ENCODE assay signal across 23 cellular contexts in genomic region chr4:184422378-184422777, GRCh38. TPM values are rescaled to one million over a fixed set of nuclear protein-coding genes. Genes with fewer than 3 reads are reported as not detected.
A peak's percentile ranks its signal among the peaks of the same experiment; 100 is the strongest.
DNase-seq lines count a peak whose midpoint lies in the region; ATAC-seq and TF ChIP-seq lines count a peak whose summit lies in the region.
"Had no signal": no experiment of that assay in that cellular context is flagged by ENCODE, and none has a peak within 500 bp of the region (broad histone marks: within the 10 kb centered on the region; RNA-seq: fewer than 3 reads in every experiment).

No MANE protein-coding gene starts in this region.

- peak overlapping the region; percentile 53 for H3K4me2 ChIP-seq in OCI-LY3 (ENCODE audit: low read length)

- H3K9ac ChIP-seq in OCI-LY3 (ENCODE audit: low read length): no peak overlapping the region

- no peaks in the 10 kb centered on the region for H3K27me3 ChIP-seq in OCI-LY3 (ENCODE audit: low read depth, low read length)
- H3K27me3 ChIP-seq: ascending aorta, dorsolateral prefrontal cortex, heart left ventricle, MG63, pancreas had no signal

- H3K79me2 ChIP-seq in OCI-LY3 (ENCODE audit: low read length): peaks cover 51% of the 10 kb centered on the region

- peaks cover 5% of the 10 kb centered on the region for H3K9me3 Mint-ChIP-seq in activated T-cell treated with anti-CD3 and anti-CD28 coated beads, Interleukin-2, amount 50 U/mL, for 24 hours
- no peaks in the 10 kb centered on the region for H3K9me3 Mint-ChIP-seq in central memory CD8-positive, alpha-beta T cell
- H3K9me3 Mint-ChIP-seq in stimulated activated effector memory CD8-positive, alpha-beta T cell treated with anti-CD3 and anti-CD28 coated beads, Interleukin-12 subunit alpha, Interleukin-12 subunit beta, amount 100 ng/mL, for 72 hours: peaks cover 3% of the 10 kb centered on the region
- peaks cover 8% of the 10 kb centered on the region for H3K9me3 Mint-ChIP-seq in chondrocyte (ENCODE audit: low read depth)

- H3K4me3 Mint-ChIP-seq in activated T-cell treated with anti-CD3 and anti-CD28 coated beads, Interleukin-2, amount 50 U/mL, for 24 hours: no peak overlapping the region
- H3K4me3 Mint-ChIP-seq in central memory CD8-positive, alpha-beta T cell: peak overlapping the region; percentile 72
- H3K4me3 Mint-ChIP-seq in stimulated activated effector memory CD8-positive, alpha-beta T cell treated with anti-CD3 and anti-CD28 coated beads, Interleukin-12 subunit alpha, Interleukin-12 subunit beta, amount 100 ng/mL, for 72 hours: peak overlapping the region; percentile 65
- H3K4me3 Mint-ChIP-seq in chondrocyte (ENCODE audit: unreplicated experiment): no peak overlapping the region

- peaks cover 3% of the 10 kb centered on the region; the same call in 1 of the 2 replicates for H4K20me1 ChIP-seq in OCI-LY3 (ENCODE audit: insufficient read depth, low read length)

- DNase-seq in activated T-cell treated with anti-CD3 and anti-CD28 coated beads, Interleukin-2, amount 50 U/mL, for 24 hours: no peak
- DNase-seq in activated T-cell treated with anti-CD3 and anti-CD28 coated beads, Interleukin-2, amount 50 U/mL, for 48 hours: no peak
- no peak for DNase-seq in central memory CD8-positive, alpha-beta T cell (ENCODE audit: low spot score in 2 of 2)
- DNase-seq in stimulated activated effector memory CD8-positive, alpha-beta T cell treated with anti-CD3 and anti-CD28 coated beads, Interleukin-12 subunit alpha, Interleukin-12 subunit beta, amount 100 ng/mL, for 72 hours (ENCODE audit: low spot score in 2 of 2): no peak
- no peak for DNase-seq in chondrocyte (ENCODE audit: low spot score)
- DNase-seq: activated CD4-positive, alpha-beta T cell treated with anti-CD3 and anti-CD28 coated beads for 4 hours; activated naive CD4-positive, alpha-beta T cell; central memory CD4-positive, alpha-beta T cell; dorsolateral prefrontal cortex; HCEC 1CT; heart left ventricle; IMR-90; MG63; naive B cell; NCI-H1436 treated with DMSO at 0.1 percent for 48 hours; NCI-H526 treated with DMSO at 0.1 percent for 48 hours; pancreas; right cardiac atrium had no signal

- H3K27ac Mint-ChIP-seq in activated T-cell treated with anti-CD3 and anti-CD28 coated beads, Interleukin-2, amount 50 U/mL, for 24 hours: peak overlapping the region; percentile 97
- peak overlapping the region; percentile 80 for H3K27ac Mint-ChIP-seq in central memory CD8-positive, alpha-beta T cell (ENCODE audit: low read depth)
- H3K27ac Mint-ChIP-seq in stimulated activated effector memory CD8-positive, alpha-beta T cell treated with anti-CD3 and anti-CD28 coated beads, Interleukin-12 subunit alpha, Interleukin-12 subunit beta, amount 100 ng/mL, for 72 hours: peak overlapping the region; percentile 91
- no peak overlapping the region for H3K27ac Mint-ChIP-seq in chondrocyte (ENCODE audit: unreplicated experiment)

- H3K36me3 ChIP-seq in OCI-LY3 (replicated peaks; ENCODE audit: low read depth, low read length): peaks cover 18% of the 10 kb centered on the region

- no peak overlapping the region for H2AFZ ChIP-seq in OCI-LY3 (ENCODE audit: low read depth, low read length)

- H3K9me3 ChIP-seq in OCI-LY3 (ENCODE audit: insufficient read depth, low read length): no peaks in the 10 kb centered on the region
- H3K9me3 ChIP-seq: MG63, pancreas had no signal

- H3K4me1 ChIP-seq in OCI-LY3 (ENCODE audit: low read length): peaks cover 49% of the 10 kb centered on the region
- H3K4me1 ChIP-seq: ascending aorta had no signal

- peaks cover 93% of the 10 kb centered on the region for H3K36me3 Mint-ChIP-seq in activated T-cell treated with anti-CD3 and anti-CD28 coated beads, Interleukin-2, amount 50 U/mL, for 24 hours (ENCODE audit: low read depth)
- H3K36me3 Mint-ChIP-seq in central memory CD8-positive, alpha-beta T cell (ENCODE audit: insufficient read depth): peaks cover 38% of the 10 kb centered on the region
- peaks cover 88% of the 10 kb centered on the region for H3K36me3 Mint-ChIP-seq in stimulated activated effector memory CD8-positive, alpha-beta T cell treated with anti-CD3 and anti-CD28 coated beads, Interleukin-12 subunit alpha, Interleukin-12 subunit beta, amount 100 ng/mL, for 72 hours
- H3K36me3 Mint-ChIP-seq in chondrocyte (ENCODE audit: low read depth): peaks cover 26% of the 10 kb centered on the region

- no peak overlapping the region for H3K4me3 ChIP-seq in OCI-LY3 (ENCODE audit: low read length)
- H3K4me3 ChIP-seq: ascending aorta, dorsolateral prefrontal cortex, heart left ventricle, MG63, pancreas had no signal

- ATAC-seq in central memory CD8-positive, alpha-beta T cell (replicated peaks; ENCODE audit: extremely low read depth, poor library complexity, severe bottlenecking): no peak
- no peak for ATAC-seq in stimulated activated effector memory CD8-positive, alpha-beta T cell treated with anti-CD3 and anti-CD28 coated beads, Interleukin-12 subunit alpha, Interleukin-12 subunit beta, amount 100 ng/mL, for 72 hours
- ATAC-seq in GM18868 (IDR thresholded peaks at IDR 0.05; ENCODE audit: unreplicated experiment): no peak
- no peak for ATAC-seq in HG03520 (IDR thresholded peaks at IDR 0.05; ENCODE audit: unreplicated experiment)
- ATAC-seq: heart left ventricle, pancreas, right cardiac atrium had no signal

- peak overlapping the region; percentile 87 for H3K27ac ChIP-seq in OCI-LY3 (ENCODE audit: low read length)
- H3K27ac ChIP-seq: ascending aorta, C4-2B, pancreas had no signal

- no peaks in the 10 kb centered on the region for H3K27me3 Mint-ChIP-seq in activated T-cell treated with anti-CD3 and anti-CD28 coated beads, Interleukin-2, amount 50 U/mL, for 24 hours
- no peaks in the 10 kb centered on the region for H3K27me3 Mint-ChIP-seq in central memory CD8-positive, alpha-beta T cell
- no peaks in the 10 kb centered on the region for H3K27me3 Mint-ChIP-seq in chondrocyte (ENCODE audit: low read depth)
- H3K27me3 Mint-ChIP-seq: naive B cell had no signal

- peaks cover 86% of the 10 kb centered on the region for H3K4me1 Mint-ChIP-seq in activated T-cell treated with anti-CD3 and anti-CD28 coated beads, Interleukin-2, amount 50 U/mL, for 24 hours (ENCODE audit: low read depth)
- peaks cover 77% of the 10 kb centered on the region for H3K4me1 Mint-ChIP-seq in central memory CD8-positive, alpha-beta T cell
- H3K4me1 Mint-ChIP-seq in stimulated activated effector memory CD8-positive, alpha-beta T cell treated with anti-CD3 and anti-CD28 coated beads, Interleukin-12 subunit alpha, Interleukin-12 subunit beta, amount 100 ng/mL, for 72 hours: peaks cover 62% of the 10 kb centered on the region
- H3K4me1 Mint-ChIP-seq in chondrocyte (ENCODE audit: low read depth): peaks cover 9% of the 10 kb centered on the region

- TF ChIP-seq CTCF in OCI-LY3 (IDR thresholded peaks at IDR 0.05; ENCODE audit: low read depth, low read length) (no peak), chondrocyte (IDR thresholded peaks at IDR 0.05) (no peak)

RNA-seq across cellular contexts. Expression of gene IRF2, which starts 52.0 kb away (rescaled TPM):
- total RNA-seq in chondrocyte: 11.7 to 13.2 TPM (median 12.2 TPM) in 3 replicates

Comparison
In these comparisons a context has a peak if more than half of its experiments do, and no peak if none do; other contexts are left out.
1. H3K4me3 Mint-ChIP-seq: peak in central memory CD8-positive, alpha-beta T cell (single experiment) and stimulated activated effector memory CD8-positive, alpha-beta T cell treated with anti-CD3 and anti-CD28 coated beads, Interleukin-12 subunit alpha, Interleukin-12 subunit beta, amount 100 ng/mL, for 72 hours (single experiment); none in activated T-cell treated with anti-CD3 and anti-CD28 coated beads, Interleukin-2, amount 50 U/mL, for 24 hours (single experiment) and chondrocyte (single experiment).